8 cellular contexts compared by ENCODE assay signal in the genomic region with DNA sequence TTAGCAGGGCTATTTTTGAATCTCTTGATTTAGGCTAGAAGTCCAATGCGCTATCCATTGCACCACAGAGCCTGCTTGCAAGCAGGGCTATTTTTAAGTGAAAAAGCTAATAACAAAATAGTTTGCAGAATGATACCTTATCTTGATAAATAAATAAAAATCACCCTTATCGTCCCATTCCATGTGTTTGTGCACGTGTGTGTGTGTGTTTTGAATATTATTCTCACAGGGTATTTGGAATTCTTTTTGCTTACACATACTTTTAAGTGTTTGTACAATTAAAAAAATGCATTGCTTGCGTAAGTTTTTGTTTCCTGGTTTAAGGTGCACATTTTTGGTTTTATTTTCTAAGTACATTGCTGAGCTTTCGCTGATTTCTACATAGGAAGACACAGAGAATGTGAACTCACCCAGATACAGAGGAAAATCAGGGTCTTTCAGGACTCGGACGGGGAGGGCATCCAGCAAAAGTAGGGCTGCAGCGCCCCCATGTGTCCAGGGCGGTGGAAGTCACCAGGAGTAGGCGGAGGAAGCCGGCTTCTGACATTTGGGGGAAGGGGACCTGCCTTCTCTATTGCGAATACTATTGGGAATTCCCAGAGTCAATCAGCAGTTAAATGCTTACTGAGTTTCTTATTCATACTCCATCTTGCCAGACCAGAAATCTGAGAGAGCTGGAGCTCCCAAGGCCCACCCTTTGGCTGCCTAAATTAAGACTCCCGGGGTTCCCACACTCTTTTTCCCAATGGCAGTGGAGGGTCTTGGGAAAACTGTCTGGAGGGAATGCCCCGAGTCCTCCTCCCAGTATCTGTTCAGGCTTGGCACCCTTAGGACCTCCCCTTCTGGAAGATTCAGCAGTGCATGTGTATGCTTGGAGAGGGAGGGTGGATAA. TPM values are rescaled to one million over a fixed set of nuclear protein-coding genes. Genes with fewer than 3 reads are reported as not detected.
DNase-seq lines count a peak whose midpoint lies in the region; ATAC-seq and TF ChIP-seq lines count a peak whose summit lies in the region.

No MANE protein-coding gene starts in this region.

- H3K36me3 ChIP-seq in DND-41 (ENCODE audit: insufficient read depth, low read length) = no peaks in the 10 kb centered on the region

- in situ Hi-C loops in T47D (cut with HindIII; ENCODE audit: low pct_unique_long_range_greater_than_20kb, low sequenced_read_pairs) = no loop called here

- H3K9me3 Mint-ChIP-seq in WTC11 = no peaks in the 10 kb centered on the region

- peaks cover 12% of the 10 kb centered on the region for H3K4me1 Mint-ChIP-seq in WTC11

- CTCF ChIA-PET in WTC11 (lab: Charles Lee) = interaction anchor here (0.9 to 3.1 kb wide), 7 partner anchors 20 to 879 kb away, joined by 3 to 13 read pairs (median 3); partner anchors contain the start of gene ELF5

- no peak overlapping the region for H3K4me3 Mint-ChIP-seq in WTC11

- no peak overlapping the region for H3K27ac ChIP-seq in DND-41 (ENCODE audit: low read length)

- H3K36me3 Mint-ChIP-seq in WTC11 = no peaks in the 10 kb centered on the region

- H3K4me2 ChIP-seq in DND-41 (ENCODE audit: insufficient read depth, low read length) = no peak overlapping the region

- POLR2A ChIA-PET in WTC11 (lab: Charles Lee) = no interaction called here

- H4K20me1 ChIP-seq in DND-41 (ENCODE audit: insufficient read depth, low read length) = no peaks in the 10 kb centered on the region

- H2AFZ ChIP-seq in DND-41 (ENCODE audit: low read depth, low read length) = no peak overlapping the region

- DNase-seq in DND-41 (peak; percentile 79), HFF-Myc (ENCODE audit: extremely low read depth, low read depth) (peak; percentile 77), NCI-H2107 (lab: John Stamatoyannopoulos, UW) (peak; percentile 29), WTC11 (ENCODE audit: low spot score) (peak; percentile 92), T47D (ENCODE audit: low read depth in 1 of 2, low spot score in 1 of 2) (peak; percentile 57 to 90), inferior parietal cortex (ENCODE audit: extremely low spot score) (peak; percentile 83)
- peak; percentile 76 to 88 for DNase-seq in stimulated activated CD4-positive, alpha-beta T cell treated with anti-CD3 and anti-CD28 coated beads, Interleukin-12 subunit alpha, Interleukin-12 subunit beta, amount 100 ng/mL, for 24 hours (ENCODE audit: low read depth in 2 of 2)

- no peaks in the 10 kb centered on the region for H3K4me1 ChIP-seq in DND-41 (ENCODE audit: insufficient read depth, low read length)

- H3K27me3 Mint-ChIP-seq in WTC11 (ENCODE audit: low read depth) = no peaks in the 10 kb centered on the region

- ATAC-seq in DND-41 (ENCODE audit: insufficient read depth, low read depth) (peak; percentile 96), WTC11 (peak; percentile 97), HG02970 (IDR thresholded peaks at IDR 0.05; ENCODE audit: low FRiP score, unreplicated experiment) (no peak)

- H3K79me2 ChIP-seq in DND-41 (ENCODE audit: insufficient read depth, low read length) = no peaks in the 10 kb centered on the region

- no peak overlapping the region for H3K9ac ChIP-seq in DND-41 (ENCODE audit: low read depth, low read length)

- H3K9me3 ChIP-seq in DND-41 (ENCODE audit: insufficient read depth, low read length, severe bottlenecking) = no peaks in the 10 kb centered on the region

- H3K4me3 ChIP-seq in DND-41 (ENCODE audit: low read depth in 1 of 2, low read length in 2 of 2) = no peak overlapping the region
- no peak overlapping the region for H3K4me3 ChIP-seq in HFF-Myc (replicated peaks; ENCODE audit: low read depth, low read length)

- peak; percentile 93 for TF ChIP-seq CTCF in DND-41 (IDR thresholded peaks at IDR 0.05; ENCODE audit: borderline replicate concordance, extremely low read depth, low read length, poor library complexity, severe bottlenecking)
- TF ChIP-seq CTCF in HFF-Myc (IDR thresholded peaks at IDR 0.05; ENCODE audit: low read depth, low read length, missing control alignments) = peak; percentile 81
- TF ChIP-seq CTCF in WTC11 (IDR thresholded peaks at IDR 0.05) = peak; percentile 84

- no peak overlapping the region for H3K27ac Mint-ChIP-seq in WTC11

- peaks cover 14% of the 10 kb centered on the region for H3K27me3 ChIP-seq in DND-41 (ENCODE audit: insufficient read depth, low read length, poor library complexity)

TF ChIP-seq in WTC11, 78 proteins besides CTCF, POLR2A, EP300 and RAD21:
- no peak for TF ChIP-seq MAX (CRISPR knock-in tag; IDR thresholded peaks at IDR 0.05)
- no peak for TF ChIP-seq CREM (CRISPR knock-in tag; IDR thresholded peaks at IDR 0.05)
- no peak for TF ChIP-seq TEAD1 (CRISPR knock-in tag; IDR thresholded peaks at IDR 0.05)
- no peak for TF ChIP-seq TP53 (CRISPR knock-in tag; IDR thresholded peaks at IDR 0.05)
- TF ChIP-seq NFE2L1 (CRISPR knock-in tag; IDR thresholded peaks at IDR 0.05) = no peak
- TF ChIP-seq SMAD4 (CRISPR knock-in tag; IDR thresholded peaks at IDR 0.05) = no peak
- TF ChIP-seq NFATC4 (CRISPR knock-in tag; IDR thresholded peaks at IDR 0.05) = no peak
- no peak for TF ChIP-seq RORB (CRISPR knock-in tag; IDR thresholded peaks at IDR 0.05)
- TF ChIP-seq ZNF232 (CRISPR knock-in tag; IDR thresholded peaks at IDR 0.05) = no peak
- TF ChIP-seq ZNF121 (CRISPR knock-in tag; IDR thresholded peaks at IDR 0.05) = no peak
- TF ChIP-seq, protein P1, sequence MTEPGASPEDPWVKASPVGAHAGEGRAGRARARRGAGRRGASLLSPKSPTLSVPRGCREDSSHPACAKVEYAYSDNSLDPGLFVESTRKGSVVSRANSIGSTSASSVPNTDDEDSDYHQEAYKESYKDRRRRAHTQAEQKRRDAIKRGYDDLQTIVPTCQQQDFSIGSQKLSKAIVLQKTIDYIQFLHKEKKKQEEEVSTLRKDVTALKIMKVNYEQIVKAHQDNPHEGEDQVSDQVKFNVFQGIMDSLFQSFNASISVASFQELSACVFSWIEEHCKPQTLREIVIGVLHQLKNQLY (CRISPR knock-in tag; IDR thresholded peaks at IDR 0.05) = no peak
- TF ChIP-seq JAZF1 (CRISPR knock-in tag; IDR thresholded peaks at IDR 0.05) = no peak
- TF ChIP-seq TCF7 (CRISPR knock-in tag; IDR thresholded peaks at IDR 0.05; ENCODE audit: low read depth) = no peak
- TF ChIP-seq, protein P2, sequence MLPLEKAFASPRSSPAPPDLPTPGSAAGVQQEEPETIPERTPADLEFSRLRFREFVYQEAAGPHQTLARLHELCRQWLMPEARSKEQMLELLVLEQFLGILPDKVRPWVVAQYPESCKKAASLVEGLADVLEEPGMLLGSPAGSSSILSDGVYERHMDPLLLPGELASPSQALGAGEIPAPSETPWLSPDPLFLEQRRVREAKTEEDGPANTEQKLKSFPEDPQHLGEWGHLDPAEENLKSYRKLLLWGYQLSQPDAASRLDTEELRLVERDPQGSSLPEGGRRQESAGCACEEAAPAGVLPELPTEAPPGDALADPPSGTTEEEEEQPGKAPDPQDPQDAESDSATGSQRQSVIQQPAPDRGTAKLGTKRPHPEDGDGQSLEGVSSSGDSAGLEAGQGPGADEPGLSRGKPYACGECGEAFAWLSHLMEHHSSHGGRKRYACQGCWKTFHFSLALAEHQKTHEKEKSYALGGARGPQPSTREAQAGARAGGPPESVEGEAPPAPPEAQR (CRISPR knock-in tag; IDR thresholded peaks at IDR 0.05) = no peak
- no peak for TF ChIP-seq FOXK1 (CRISPR knock-in tag; IDR thresholded peaks at IDR 0.05)
- TF ChIP-seq, protein P3, sequence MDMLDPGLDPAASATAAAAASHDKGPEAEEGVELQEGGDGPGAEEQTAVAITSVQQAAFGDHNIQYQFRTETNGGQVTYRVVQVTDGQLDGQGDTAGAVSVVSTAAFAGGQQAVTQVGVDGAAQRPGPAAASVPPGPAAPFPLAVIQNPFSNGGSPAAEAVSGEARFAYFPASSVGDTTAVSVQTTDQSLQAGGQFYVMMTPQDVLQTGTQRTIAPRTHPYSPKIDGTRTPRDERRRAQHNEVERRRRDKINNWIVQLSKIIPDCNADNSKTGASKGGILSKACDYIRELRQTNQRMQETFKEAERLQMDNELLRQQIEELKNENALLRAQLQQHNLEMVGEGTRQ (CRISPR knock-in tag; IDR thresholded peaks at IDR 0.05) = no peak

RNA-seq across cellular contexts. Expression of gene SLC1A2, which starts 27.2 kb away (rescaled TPM):
- 0.46 to 1.2 TPM (median 0.50 TPM) in 3 replicates for total RNA-seq in WTC11 (2021)

Comparison
In these comparisons a context has a peak if more than half of its experiments do, and no peak if none do; other contexts are left out.
1. DNase-seq: peak in every context shown above with its lines; median percentile 92 in WTC11; 83 in inferior parietal cortex; 82 in stimulated activated CD4-positive, alpha-beta T cell treated with anti-CD3 and anti-CD28 coated beads, Interleukin-12 subunit alpha, Interleukin-12 subunit beta, amount 100 ng/mL, for 24 hours; 79 in DND-41; 77 in HFF-Myc; 74 in T47D; 29 in NCI-H2107.